19 cellular contexts compared by ENCODE assay signal in the genomic region with DNA sequence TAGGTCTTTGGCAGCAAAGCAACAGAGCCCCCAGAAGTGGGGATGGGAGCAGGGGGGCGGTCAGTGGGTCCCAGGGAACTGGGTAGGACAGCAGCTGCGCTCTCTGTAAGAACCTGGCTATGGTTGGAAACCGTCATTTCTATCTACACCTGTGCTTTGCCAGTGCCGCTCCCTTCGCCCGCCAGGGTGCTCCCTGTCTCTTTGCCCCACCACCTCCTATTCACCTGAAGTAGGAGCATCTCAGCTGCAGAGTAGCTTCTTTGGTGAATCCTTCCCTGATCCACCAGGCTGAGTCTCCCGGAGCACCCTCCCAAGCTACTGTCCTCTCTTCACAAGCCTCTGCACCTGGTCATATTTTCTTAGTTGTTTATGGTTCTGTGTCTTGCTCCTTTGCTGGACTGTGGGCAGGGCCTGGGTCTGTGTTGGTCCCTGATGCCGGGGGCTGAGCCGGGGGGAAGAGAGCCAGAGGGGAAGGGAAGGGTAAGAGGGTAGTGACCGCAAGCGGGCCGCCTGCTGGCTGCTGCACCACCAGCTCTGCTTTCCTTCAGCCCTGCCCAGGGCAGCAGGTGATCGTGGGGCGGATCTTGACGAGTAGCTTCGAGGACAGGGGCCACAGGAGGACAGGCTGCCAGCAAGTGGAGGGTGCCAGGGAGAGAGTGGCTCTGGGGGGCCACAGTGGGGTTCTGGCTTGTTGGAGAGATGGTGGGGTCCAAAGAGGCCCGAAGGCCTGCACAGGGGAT.
"Had no signal": no experiment of that assay in that cellular context is flagged by ENCODE, and none has a peak within 500 bp of the region (broad histone marks: within the 10 kb centered on the region; RNA-seq: fewer than 3 reads in every experiment).

No MANE protein-coding gene starts in this region.

- H3K9me3 ChIP-seq: lower lobe of right lung had no signal

- H3K27me3 ChIP-seq: tibial nerve had no signal

- DNase-seq: activated CD4-positive, alpha-beta T cell treated with anti-CD3 and anti-CD28 coated beads for 1 hour; activated CD8-positive, alpha-beta T cell treated with anti-CD3 and anti-CD28 coated beads for 36 hours; activated gamma-delta T cell; activated T-cell treated with anti-CD3 and anti-CD28 coated beads, Interleukin-2, amount 50 U/mL, for 72 hours; dermis blood vessel endothelial cell; foreskin melanocyte; head of caudate nucleus; left cardiac atrium; lower lobe of right lung; midbrain; retina; stimulated activated CD4-positive, alpha-beta T cell treated with anti-CD3 and anti-CD28 coated beads, Interleukin-2, amount 100 ng/mL, for 48 hours; stimulated activated naive CD4-positive, alpha-beta T cell treated with Interleukin-2 at 50 U/mL for 16 hours; substantia nigra; T-helper 9 cell had no signal

- H3K36me3 Mint-ChIP-seq: brain had no signal

- H3K27ac Mint-ChIP-seq: activated CD8-positive, alpha-beta T cell treated with anti-CD3 and anti-CD28 coated beads for 36 hours; activated T-cell treated with anti-CD3 and anti-CD28 coated beads, Interleukin-2, amount 50 U/mL, for 72 hours; brain had no signal

- ATAC-seq: activated CD8-positive, alpha-beta T cell treated with anti-CD3 and anti-CD28 coated beads for 36 hours; activated naive CD4-positive, alpha-beta T cell treated with anti-CD3 and anti-CD28 coated beads, Interleukin-2, amount 50 U/mL, for 72 hours; activated T-cell treated with anti-CD3 and anti-CD28 coated beads, Interleukin-2, amount 50 U/mL, for 72 hours; left cardiac atrium; lower lobe of right lung had no signal

- H3K27ac ChIP-seq: epithelial cell of prostate, lower lobe of right lung, tibial nerve had no signal

- H3K4me3 ChIP-seq: lower lobe of right lung, tibial nerve had no signal

- H3K36me3 ChIP-seq: lower lobe of right lung, tibial nerve had no signal

- H3K9me3 Mint-ChIP-seq: activated T-cell treated with anti-CD3 and anti-CD28 coated beads, Interleukin-2, amount 50 U/mL, for 72 hours had no signal

- H3K4me3 Mint-ChIP-seq: activated CD8-positive, alpha-beta T cell treated with anti-CD3 and anti-CD28 coated beads for 36 hours; activated T-cell treated with anti-CD3 and anti-CD28 coated beads, Interleukin-2, amount 50 U/mL, for 72 hours; brain had no signal

- H3K27me3 Mint-ChIP-seq: activated CD8-positive, alpha-beta T cell treated with anti-CD3 and anti-CD28 coated beads for 36 hours had no signal
